Comparison of ENCODE assay signal across 8 cellular contexts in genomic region chr16:11076259-11077018, GRCh38.
DNase-seq lines count a peak whose midpoint lies in the region; ATAC-seq and TF ChIP-seq lines count a peak whose summit lies in the region.

No MANE protein-coding gene starts in this region.

- H3K27ac Mint-ChIP-seq in endodermal cell = no peak overlapping the region
- H3K27ac Mint-ChIP-seq in HFFc6 = no peak overlapping the region

- H3K4me3 Mint-ChIP-seq in endodermal cell (no peak overlapping the region), HFFc6 (no peak overlapping the region)

- peak; percentile 74 for ATAC-seq in GM18909 (IDR thresholded peaks at IDR 0.05; ENCODE audit: poor library complexity, unreplicated experiment)
- ATAC-seq in HG02943 (IDR thresholded peaks at IDR 0.05; ENCODE audit: low read depth, unreplicated experiment) = peak; percentile 40

- DNase-seq in activated CD4-positive, alpha-beta T cell treated with anti-CD3 and anti-CD28 coated beads, Interleukin-2, amount 50 U/mL, for 48 hours = peak; percentile 74 to 85
- DNase-seq in endodermal cell (no peak), HFFc6 (no peak), SJCRH30 (no peak), NOMO-1 treated with dmso at 0.1 percent for 144 hours (lab: John Stamatoyannopoulos, UW; ENCODE audit: unreplicated experiment) (no peak)

- H3K36me3 Mint-ChIP-seq in endodermal cell (ENCODE audit: low read depth) (peaks cover 20% of the 10 kb centered on the region), HFFc6 (ENCODE audit: low read depth) (no peaks in the 10 kb centered on the region)

- 90 to 100% methylated on average over 4 to 13 of the region's 13 CpGs for WGBS in endodermal cell (ENCODE audit: insufficient coverage in 1 of 2, insufficient read length in 1 of 2), 2 experiments

- peak overlapping the region; percentile 83 for H3K27ac ChIP-seq in rectal smooth muscle tissue (ENCODE audit: low read depth, low read length)
- no peak overlapping the region for H3K27ac ChIP-seq in endodermal cell (ENCODE audit: low read depth, low read length)
- H3K27ac ChIP-seq in SJCRH30 = no peak overlapping the region

- H3K4me3 ChIP-seq in rectal smooth muscle tissue (ENCODE audit: low read length) (no peak overlapping the region), endodermal cell (ENCODE audit: low read length) (no peak overlapping the region), SJCRH30 (no peak overlapping the region)

- H3K4me1 ChIP-seq in rectal smooth muscle tissue (ENCODE audit: control insufficient read depth, insufficient read depth, low read length) (peaks cover 39% of the 10 kb centered on the region), endodermal cell (ENCODE audit: control insufficient read depth, insufficient read depth, low read length) (no peaks in the 10 kb centered on the region), SJCRH30 (no peaks in the 10 kb centered on the region)

- H3K27me3 ChIP-seq in rectal smooth muscle tissue (ENCODE audit: control insufficient read depth, insufficient read depth, low read length) (no peaks in the 10 kb centered on the region), endodermal cell (ENCODE audit: control insufficient read depth, insufficient read depth, low read length, poor library complexity, severe bottlenecking) (no peaks in the 10 kb centered on the region), SJCRH30 (no peaks in the 10 kb centered on the region)

- H3K9me3 Mint-ChIP-seq in endodermal cell = no peaks in the 10 kb centered on the region
- no peaks in the 10 kb centered on the region for H3K9me3 Mint-ChIP-seq in HFFc6

- H3K36me3 ChIP-seq in rectal smooth muscle tissue (ENCODE audit: control insufficient read depth, insufficient read depth, low read length) = no peaks in the 10 kb centered on the region
- H3K36me3 ChIP-seq in endodermal cell (ENCODE audit: control insufficient read depth, insufficient read depth, low read length) = no peaks in the 10 kb centered on the region
- no peaks in the 10 kb centered on the region for H3K36me3 ChIP-seq in SJCRH30

- H3K4me1 Mint-ChIP-seq in endodermal cell (peaks cover 9% of the 10 kb centered on the region), HFFc6 (ENCODE audit: low read depth) (peaks cover 58% of the 10 kb centered on the region)

- TF ChIP-seq CTCF in endodermal cell (conservative IDR thresholded peaks at IDR 0.05) (no peak), HFFc6 (IDR thresholded peaks at IDR 0.05) (no peak)

- H3K9ac ChIP-seq in rectal smooth muscle tissue (ENCODE audit: low read length) (no peak overlapping the region), endodermal cell (ENCODE audit: extremely low read depth, low read length, poor library complexity, severe bottlenecking) (no peak overlapping the region)

- no peaks in the 10 kb centered on the region for H3K27me3 Mint-ChIP-seq in endodermal cell (ENCODE audit: insufficient read depth)
- H3K27me3 Mint-ChIP-seq in HFFc6 (ENCODE audit: insufficient read depth) = no peaks in the 10 kb centered on the region; the same call in 1 of the 2 replicates

- H3K9me3 ChIP-seq in endodermal cell (ENCODE audit: control insufficient read depth, low read length) = no peaks in the 10 kb centered on the region
- no peaks in the 10 kb centered on the region for H3K9me3 ChIP-seq in SJCRH30 (replicated peaks)

Comparison
In these comparisons a context has a peak if more than half of its experiments do, and no peak if none do; other contexts are left out.
1. DNase-seq: peak in activated CD4-positive, alpha-beta T cell treated with anti-CD3 and anti-CD28 coated beads, Interleukin-2, amount 50 U/mL, for 48 hours (2 of 2); none in endodermal cell (single experiment), HFFc6 (single experiment), SJCRH30 (0 of 2) and NOMO-1 treated with dmso at 0.1 percent for 144 hours (single experiment).